Comparison of ENCODE assay signal across 8 cellular contexts in genomic region chr17:2171725-2172446, GRCh38.
DNase-seq lines count a peak whose midpoint lies in the region; ATAC-seq and TF ChIP-seq lines count a peak whose summit lies in the region.
"Had no signal": no experiment of that assay in that cellular context is flagged by ENCODE, and none has a peak within 500 bp of the region (broad histone marks: within the 10 kb centered on the region; RNA-seq: fewer than 3 reads in every experiment).

No MANE protein-coding gene starts in this region.

- H3K4me1 ChIP-seq in mesodermal cell (ENCODE audit: control insufficient read depth, insufficient read depth, low read length, poor library complexity, severe bottlenecking), result peaks cover 45% of the 10 kb centered on the region
- no peaks in the 10 kb centered on the region for H3K4me1 ChIP-seq in urinary bladder (ENCODE audit: insufficient read depth)

- H3K4me3 ChIP-seq in mesodermal cell (ENCODE audit: extremely low read depth, insufficient read depth, low read length, poor library complexity, severe bottlenecking), result no peak overlapping the region
- H3K4me3 ChIP-seq in urinary bladder (ENCODE audit: low read depth, low read length), result no peak overlapping the region

- WGBS in mesodermal cell (ENCODE audit: insufficient coverage in 2 of 2), 2 experiments, result 73 to 83% methylated on average over 4 to 8 of the region's 11 CpGs
- 10% methylated on average over 11 of the region's 11 CpGs for WGBS in urinary bladder

- H3K36me3 ChIP-seq in mesodermal cell (ENCODE audit: control insufficient read depth, insufficient read depth, low read length), result peaks cover 51% of the 10 kb centered on the region
- H3K36me3 ChIP-seq in urinary bladder (ENCODE audit: insufficient read depth), result no peaks in the 10 kb centered on the region

- no peaks in the 10 kb centered on the region for H3K9me3 ChIP-seq in mesodermal cell (ENCODE audit: control insufficient read depth, low read length)

- H3K4me1 Mint-ChIP-seq in CD14-positive monocyte, result peaks cover 19% of the 10 kb centered on the region

- no peak for ATAC-seq in HG03045 (IDR thresholded peaks at IDR 0.05; ENCODE audit: unreplicated experiment)

- H3K27ac ChIP-seq in mesodermal cell (ENCODE audit: low read depth, low read length, severe bottlenecking) (peak overlapping the region; percentile 95), urinary bladder (ENCODE audit: low read depth) (peak overlapping the region; percentile 88)
- H3K27ac ChIP-seq: KMS-11 had no signal

- no peak for TF ChIP-seq CTCF in CD14-positive monocyte (IDR thresholded peaks at IDR 0.05)

- no peak overlapping the region for H3K27ac Mint-ChIP-seq in CD14-positive monocyte

- intact Hi-C loops in CD14-positive monocyte (cut with micrococcal nuclease), result no loop called here

- H3K4me3 Mint-ChIP-seq in CD14-positive monocyte, result no peak overlapping the region

- DNase-seq in NCI-H2196 (lab: John Stamatoyannopoulos, UW; ENCODE audit: unreplicated experiment) (peak; percentile 56), dedifferentiated amniotic fluid mesenchymal stem cell (ENCODE audit: extremely low spot score) (peak; percentile 89), CD14-positive monocyte (ENCODE audit: low spot score) (no peak)
- no peak for DNase-seq in activated naive CD4-positive, alpha-beta T cell (lab: John Stamatoyannopoulos, UW)

- peaks cover 0 to 2% (median 0%) of the 10 kb centered on the region in 3 donors for H3K27me3 Mint-ChIP-seq in CD14-positive monocyte (ENCODE audit: low read depth in 3 of 3)

- H3K9me3 Mint-ChIP-seq in CD14-positive monocyte, result no peaks in the 10 kb centered on the region

- peaks cover 61 to 69% of the 10 kb centered on the region in 2 donors for H3K36me3 Mint-ChIP-seq in CD14-positive monocyte

Comparison
In these comparisons a context has a peak if more than half of its experiments do, and no peak if none do; other contexts are left out.
1. DNase-seq: peak in NCI-H2196 (single experiment) and dedifferentiated amniotic fluid mesenchymal stem cell (single experiment); none in activated naive CD4-positive, alpha-beta T cell (0 of 4) and CD14-positive monocyte (single experiment).